1 cellular context compared by ENCODE assay signal in the genomic region with DNA sequence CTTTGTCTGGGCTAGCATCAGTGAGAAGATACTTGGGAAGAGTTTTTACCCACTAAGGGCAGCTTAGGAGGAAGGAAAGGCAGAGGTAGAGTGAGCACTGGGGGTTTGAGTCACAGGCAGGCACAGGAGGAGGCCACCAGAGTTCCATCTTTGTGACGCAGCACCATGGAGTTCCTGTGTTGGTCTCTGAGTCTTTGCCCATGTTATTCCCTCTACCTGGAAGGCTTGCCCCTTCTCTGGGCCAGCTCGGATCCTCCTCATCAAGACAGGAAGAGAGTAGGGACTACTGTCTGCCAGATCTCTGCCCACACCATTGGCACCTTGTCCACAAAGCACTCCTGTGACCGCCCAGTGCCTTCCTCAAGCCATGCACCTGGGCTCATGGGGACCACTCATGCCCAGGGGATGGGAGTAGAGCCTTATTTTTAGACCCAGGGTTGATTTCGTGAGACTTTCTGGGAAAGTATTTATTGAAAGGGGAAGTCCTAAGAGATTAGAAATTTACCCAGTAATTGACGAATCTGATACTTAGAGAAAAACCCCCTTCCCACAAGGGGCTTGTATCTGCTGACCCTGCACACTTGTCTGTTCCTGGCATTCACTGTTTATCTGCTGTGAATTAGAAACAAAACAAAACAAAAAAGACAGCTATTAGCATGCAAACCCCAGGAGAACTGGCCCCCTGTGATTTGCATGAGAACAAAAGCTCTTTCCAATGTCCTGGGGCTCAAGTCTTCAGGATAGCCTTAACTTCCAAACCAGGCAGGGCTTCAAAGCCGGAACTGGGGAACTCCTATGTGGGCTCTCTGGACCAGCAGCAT.
A peak's percentile ranks its signal among the peaks of the same experiment; 100 is the strongest.
TF ChIP-seq lines count a peak whose summit lies in the region.

No MANE protein-coding gene starts in this region.

TF ChIP-seq in GM12878, 131 proteins besides CTCF, POLR2A, EP300 and RAD21 (continued from another document):
- TF ChIP-seq, protein P1, sequence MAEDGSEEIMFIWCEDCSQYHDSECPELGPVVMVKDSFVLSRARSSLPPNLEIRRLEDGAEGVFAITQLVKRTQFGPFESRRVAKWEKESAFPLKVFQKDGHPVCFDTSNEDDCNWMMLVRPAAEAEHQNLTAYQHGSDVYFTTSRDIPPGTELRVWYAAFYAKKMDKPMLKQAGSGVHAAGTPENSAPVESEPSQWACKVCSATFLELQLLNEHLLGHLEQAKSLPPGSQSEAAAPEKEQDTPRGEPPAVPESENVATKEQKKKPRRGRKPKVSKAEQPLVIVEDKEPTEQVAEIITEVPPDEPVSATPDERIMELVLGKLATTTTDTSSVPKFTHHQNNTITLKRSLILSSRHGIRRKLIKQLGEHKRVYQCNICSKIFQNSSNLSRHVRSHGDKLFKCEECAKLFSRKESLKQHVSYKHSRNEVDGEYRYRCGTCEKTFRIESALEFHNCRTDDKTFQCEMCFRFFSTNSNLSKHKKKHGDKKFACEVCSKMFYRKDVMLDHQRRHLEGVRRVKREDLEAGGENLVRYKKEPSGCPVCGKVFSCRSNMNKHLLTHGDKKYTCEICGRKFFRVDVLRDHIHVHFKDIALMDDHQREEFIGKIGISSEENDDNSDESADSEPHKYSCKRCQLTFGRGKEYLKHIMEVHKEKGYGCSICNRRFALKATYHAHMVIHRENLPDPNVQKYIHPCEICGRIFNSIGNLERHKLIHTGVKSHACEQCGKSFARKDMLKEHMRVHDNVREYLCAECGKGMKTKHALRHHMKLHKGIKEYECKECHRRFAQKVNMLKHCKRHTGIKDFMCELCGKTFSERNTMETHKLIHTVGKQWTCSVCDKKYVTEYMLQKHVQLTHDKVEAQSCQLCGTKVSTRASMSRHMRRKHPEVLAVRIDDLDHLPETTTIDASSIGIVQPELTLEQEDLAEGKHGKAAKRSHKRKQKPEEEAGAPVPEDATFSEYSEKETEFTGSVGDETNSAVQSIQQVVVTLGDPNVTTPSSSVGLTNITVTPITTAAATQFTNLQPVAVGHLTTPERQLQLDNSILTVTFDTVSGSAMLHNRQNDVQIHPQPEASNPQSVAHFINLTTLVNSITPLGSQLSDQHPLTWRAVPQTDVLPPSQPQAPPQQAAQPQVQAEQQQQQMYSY (CRISPR knock-in tag; IDR thresholded peaks at IDR 0.05) = no peak
- TF ChIP-seq, protein P2, sequence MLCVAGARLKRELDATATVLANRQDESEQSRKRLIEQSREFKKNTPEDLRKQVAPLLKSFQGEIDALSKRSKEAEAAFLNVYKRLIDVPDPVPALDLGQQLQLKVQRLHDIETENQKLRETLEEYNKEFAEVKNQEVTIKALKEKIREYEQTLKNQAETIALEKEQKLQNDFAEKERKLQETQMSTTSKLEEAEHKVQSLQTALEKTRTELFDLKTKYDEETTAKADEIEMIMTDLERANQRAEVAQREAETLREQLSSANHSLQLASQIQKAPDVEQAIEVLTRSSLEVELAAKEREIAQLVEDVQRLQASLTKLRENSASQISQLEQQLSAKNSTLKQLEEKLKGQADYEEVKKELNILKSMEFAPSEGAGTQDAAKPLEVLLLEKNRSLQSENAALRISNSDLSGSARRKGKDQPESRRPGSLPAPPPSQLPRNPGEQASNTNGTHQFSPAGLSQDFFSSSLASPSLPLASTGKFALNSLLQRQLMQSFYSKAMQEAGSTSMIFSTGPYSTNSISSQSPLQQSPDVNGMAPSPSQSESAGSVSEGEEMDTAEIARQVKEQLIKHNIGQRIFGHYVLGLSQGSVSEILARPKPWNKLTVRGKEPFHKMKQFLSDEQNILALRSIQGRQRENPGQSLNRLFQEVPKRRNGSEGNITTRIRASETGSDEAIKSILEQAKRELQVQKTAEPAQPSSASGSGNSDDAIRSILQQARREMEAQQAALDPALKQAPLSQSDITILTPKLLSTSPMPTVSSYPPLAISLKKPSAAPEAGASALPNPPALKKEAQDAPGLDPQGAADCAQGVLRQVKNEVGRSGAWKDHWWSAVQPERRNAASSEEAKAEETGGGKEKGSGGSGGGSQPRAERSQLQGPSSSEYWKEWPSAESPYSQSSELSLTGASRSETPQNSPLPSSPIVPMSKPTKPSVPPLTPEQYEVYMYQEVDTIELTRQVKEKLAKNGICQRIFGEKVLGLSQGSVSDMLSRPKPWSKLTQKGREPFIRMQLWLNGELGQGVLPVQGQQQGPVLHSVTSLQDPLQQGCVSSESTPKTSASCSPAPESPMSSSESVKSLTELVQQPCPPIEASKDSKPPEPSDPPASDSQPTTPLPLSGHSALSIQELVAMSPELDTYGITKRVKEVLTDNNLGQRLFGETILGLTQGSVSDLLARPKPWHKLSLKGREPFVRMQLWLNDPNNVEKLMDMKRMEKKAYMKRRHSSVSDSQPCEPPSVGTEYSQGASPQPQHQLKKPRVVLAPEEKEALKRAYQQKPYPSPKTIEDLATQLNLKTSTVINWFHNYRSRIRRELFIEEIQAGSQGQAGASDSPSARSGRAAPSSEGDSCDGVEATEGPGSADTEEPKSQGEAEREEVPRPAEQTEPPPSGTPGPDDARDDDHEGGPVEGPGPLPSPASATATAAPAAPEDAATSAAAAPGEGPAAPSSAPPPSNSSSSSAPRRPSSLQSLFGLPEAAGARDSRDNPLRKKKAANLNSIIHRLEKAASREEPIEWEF (IDR thresholded peaks at IDR 0.05; ENCODE audit: insufficient replicate concordance, low read depth, low read length) = peak; percentile 96
- TF ChIP-seq GABPA (IDR thresholded peaks at IDR 0.05; ENCODE audit: low read depth) = no peak
- TF ChIP-seq LARP7 (IDR thresholded peaks at IDR 0.05) = no peak
- no peak for TF ChIP-seq ZNF622 (IDR thresholded peaks at IDR 0.05)
- TF ChIP-seq, protein P3, sequence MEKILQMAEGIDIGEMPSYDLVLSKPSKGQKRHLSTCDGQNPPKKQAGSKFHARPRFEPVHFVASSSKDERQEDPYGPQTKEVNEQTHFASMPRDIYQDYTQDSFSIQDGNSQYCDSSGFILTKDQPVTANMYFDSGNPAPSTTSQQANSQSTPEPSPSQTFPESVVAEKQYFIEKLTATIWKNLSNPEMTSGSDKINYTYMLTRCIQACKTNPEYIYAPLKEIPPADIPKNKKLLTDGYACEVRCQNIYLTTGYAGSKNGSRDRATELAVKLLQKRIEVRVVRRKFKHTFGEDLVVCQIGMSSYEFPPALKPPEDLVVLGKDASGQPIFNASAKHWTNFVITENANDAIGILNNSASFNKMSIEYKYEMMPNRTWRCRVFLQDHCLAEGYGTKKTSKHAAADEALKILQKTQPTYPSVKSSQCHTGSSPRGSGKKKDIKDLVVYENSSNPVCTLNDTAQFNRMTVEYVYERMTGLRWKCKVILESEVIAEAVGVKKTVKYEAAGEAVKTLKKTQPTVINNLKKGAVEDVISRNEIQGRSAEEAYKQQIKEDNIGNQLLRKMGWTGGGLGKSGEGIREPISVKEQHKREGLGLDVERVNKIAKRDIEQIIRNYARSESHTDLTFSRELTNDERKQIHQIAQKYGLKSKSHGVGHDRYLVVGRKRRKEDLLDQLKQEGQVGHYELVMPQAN (conservative IDR thresholded peaks at IDR 0.05) = no peak
- TF ChIP-seq BRCA1 (IDR thresholded peaks at IDR 0.05; ENCODE audit: low read depth, low read length) = no peak
- TF ChIP-seq RUNX3 (IDR thresholded peaks at IDR 0.05; ENCODE audit: low read length) = peak; percentile 65
- TF ChIP-seq CEBPB (IDR thresholded peaks at IDR 0.05; ENCODE audit: borderline replicate concordance in 1 of 2, low read depth in 2 of 2, low read length in 2 of 2) = no peak
- no peak for TF ChIP-seq TAF1 (IDR thresholded peaks at IDR 0.05; ENCODE audit: borderline replicate concordance, low read depth, low read length)
- TF ChIP-seq POLR2AphosphoS2 (IDR thresholded peaks at IDR 0.05; ENCODE audit: low read depth, low read length) = no peak
- no peak for TF ChIP-seq ETV6 (conservative IDR thresholded peaks at IDR 0.05 in 1 of 2, IDR thresholded peaks at IDR 0.05 in 1 of 2; ENCODE audit: borderline replicate concordance in 1 of 2, low read depth in 1 of 2)
- TF ChIP-seq, protein P4, sequence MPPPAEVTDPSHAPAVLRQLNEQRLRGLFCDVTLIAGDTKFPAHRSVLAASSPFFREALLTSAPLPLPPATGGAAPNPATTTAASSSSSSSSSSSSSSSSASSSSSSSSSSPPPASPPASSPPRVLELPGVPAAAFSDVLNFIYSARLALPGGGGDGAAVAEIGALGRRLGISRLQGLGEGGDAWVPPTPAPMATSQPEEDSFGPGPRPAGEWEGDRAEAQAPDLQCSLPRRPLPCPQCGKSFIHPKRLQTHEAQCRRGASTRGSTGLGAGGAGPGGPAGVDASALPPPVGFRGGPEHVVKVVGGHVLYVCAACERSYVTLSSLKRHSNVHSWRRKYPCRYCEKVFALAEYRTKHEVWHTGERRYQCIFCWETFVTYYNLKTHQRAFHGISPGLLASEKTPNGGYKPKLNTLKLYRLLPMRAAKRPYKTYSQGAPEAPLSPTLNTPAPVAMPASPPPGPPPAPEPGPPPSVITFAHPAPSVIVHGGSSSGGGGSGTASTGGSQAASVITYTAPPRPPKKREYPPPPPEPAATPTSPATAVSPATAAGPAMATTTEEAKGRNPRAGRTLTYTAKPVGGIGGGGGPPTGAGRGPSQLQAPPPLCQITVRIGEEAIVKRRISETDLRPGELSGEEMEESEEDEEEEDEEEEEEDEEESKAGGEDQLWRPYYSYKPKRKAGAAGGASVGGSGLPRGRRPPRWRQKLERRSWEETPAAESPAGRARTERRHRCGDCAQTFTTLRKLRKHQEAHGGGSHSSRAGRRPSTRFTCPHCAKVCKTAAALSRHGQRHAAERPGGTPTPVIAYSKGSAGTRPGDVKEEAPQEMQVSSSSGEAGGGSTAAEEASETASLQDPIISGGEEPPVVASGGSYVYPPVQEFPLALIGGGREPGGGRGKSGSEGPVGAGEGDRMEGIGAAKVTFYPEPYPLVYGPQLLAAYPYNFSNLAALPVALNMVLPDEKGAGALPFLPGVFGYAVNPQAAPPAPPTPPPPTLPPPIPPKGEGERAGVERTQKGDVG (CRISPR knock-in tag; IDR thresholded peaks at IDR 0.05) = no peak
- TF ChIP-seq CHD1 (IDR thresholded peaks at IDR 0.05; ENCODE audit: low read depth, low read length) = no peak
